In genomic region chr1:212699839-212700596, GRCh38 we compare ENCODE assay signal across 8 cellular contexts. TPM values are rescaled to one million over a fixed set of nuclear protein-coding genes. Genes with fewer than 3 reads are reported as not detected.
DNase-seq lines count a peak whose midpoint lies in the region; ATAC-seq and TF ChIP-seq lines count a peak whose summit lies in the region.

BATF3 (minus strand) TSS chr1:212699840; CDS start chr1:212699762, 78 bp downstream.

- H3K9me3 ChIP-seq in endodermal cell (ENCODE audit: control insufficient read depth, low read length) = no peaks in the 10 kb centered on the region
- H3K9me3 ChIP-seq in suprapubic skin = no peaks in the 10 kb centered on the region

- peaks cover 25% of the 10 kb centered on the region for H3K36me3 Mint-ChIP-seq in activated CD8-positive, alpha-beta T cell treated with anti-CD3 and anti-CD28 coated beads for 36 hours (ENCODE audit: low read depth)
- H3K36me3 Mint-ChIP-seq in endodermal cell (ENCODE audit: low read depth) = no peaks in the 10 kb centered on the region
- H3K36me3 Mint-ChIP-seq in naive B cell = no peaks in the 10 kb centered on the region

- H3K27ac ChIP-seq in endodermal cell (ENCODE audit: low read depth, low read length) (no peak within 1 kb of the TSS), suprapubic skin (peak within 1 kb of the TSS; percentile 76)

- TF ChIP-seq POLR2A in suprapubic skin (IDR thresholded peaks at IDR 0.05) = no peak

- peak within 1 kb of the TSS; percentile 92 for H3K27ac Mint-ChIP-seq in activated CD8-positive, alpha-beta T cell treated with anti-CD3 and anti-CD28 coated beads for 36 hours
- no peak within 1 kb of the TSS for H3K27ac Mint-ChIP-seq in endodermal cell
- peak within 1 kb of the TSS; percentile 3 to 83 (median 58) for H3K27ac Mint-ChIP-seq in naive B cell

- DNase-seq in AG09309 (ENCODE audit: low read depth) (no peak), HuH-7 (ENCODE audit: low spot score) (peak; percentile 39), endodermal cell (peak; percentile 75), naive B cell (peak; percentile 37), suprapubic skin (ENCODE audit: low spot score in 2 of 2) (peak; percentile 79 to 81), NCI-H128 (lab: John Stamatoyannopoulos, UW; ENCODE audit: unreplicated experiment) (no peak)
- DNase-seq in activated CD8-positive, alpha-beta T cell treated with anti-CD3 and anti-CD28 coated beads for 36 hours = peak; percentile 82

- H3K4me3 ChIP-seq in AG09309 (ENCODE audit: control insufficient read depth, low read depth, low read length) = peak within 1 kb of the TSS; percentile 61
- H3K4me3 ChIP-seq in endodermal cell (ENCODE audit: low read length) = peak within 1 kb of the TSS; percentile 75
- H3K4me3 ChIP-seq in suprapubic skin = peak within 1 kb of the TSS; percentile 72

- WGBS in endodermal cell (ENCODE audit: insufficient coverage in 1 of 2, insufficient read length in 1 of 2), 2 experiments = 0 to 1% methylated on average over 21 to 89 of the region's 89 CpGs
- 0% methylated on average over 44 of the region's 89 CpGs for WGBS in suprapubic skin

- intact Hi-C loops in activated CD8-positive, alpha-beta T cell treated with anti-CD3 and anti-CD28 coated beads for 36 hours (cut with micrococcal nuclease) = loop anchor here (5.0 kb wide), 2 partner anchors 52 to 82 kb away; no protein-coding TSS in a partner anchor

- TF ChIP-seq CTCF in AG09309 (IDR thresholded peaks at IDR 0.05; ENCODE audit: control insufficient read depth, insufficient read depth, low read depth, low read length, missing control alignments) (no peak), endodermal cell (conservative IDR thresholded peaks at IDR 0.05) (no peak), suprapubic skin (IDR thresholded peaks at IDR 0.05) (no peak)
- no peak for TF ChIP-seq CTCF in activated CD8-positive, alpha-beta T cell treated with anti-CD3 and anti-CD28 coated beads for 36 hours (IDR thresholded peaks at IDR 0.05)

- H3K27me3 ChIP-seq in endodermal cell (ENCODE audit: control insufficient read depth, insufficient read depth, low read length, poor library complexity, severe bottlenecking) (peaks cover 62% of the 10 kb centered on the region), suprapubic skin (peaks cover 9% of the 10 kb centered on the region)

- H3K9me3 Mint-ChIP-seq in activated CD8-positive, alpha-beta T cell treated with anti-CD3 and anti-CD28 coated beads for 36 hours = no peaks in the 10 kb centered on the region
- H3K9me3 Mint-ChIP-seq in endodermal cell (no peaks in the 10 kb centered on the region), naive B cell (no peaks in the 10 kb centered on the region)

- H3K36me3 ChIP-seq in endodermal cell (ENCODE audit: control insufficient read depth, insufficient read depth, low read length) (no peaks in the 10 kb centered on the region), suprapubic skin (no peaks in the 10 kb centered on the region)

- CTCF ChIA-PET in activated CD8-positive, alpha-beta T cell treated with anti-CD3 and anti-CD28 coated beads for 36 hours (lab: Charles Lee) = interaction anchor here (0.9 to 3.7 kb wide), 14 partner anchors 16 to 222 kb away, joined by 3 to 27 read pairs (median 8); no protein-coding TSS in a partner anchor

- H3K4me3 Mint-ChIP-seq in activated CD8-positive, alpha-beta T cell treated with anti-CD3 and anti-CD28 coated beads for 36 hours = peak within 1 kb of the TSS; percentile 79
- H3K4me3 Mint-ChIP-seq in endodermal cell = peak within 1 kb of the TSS; percentile 62
- H3K4me3 Mint-ChIP-seq in naive B cell = peak within 1 kb of the TSS; percentile 83 to 93 (median 90)

- H3K9ac ChIP-seq in endodermal cell (ENCODE audit: extremely low read depth, low read length, poor library complexity, severe bottlenecking) = no peak within 1 kb of the TSS

- POLR2A ChIA-PET in activated CD8-positive, alpha-beta T cell treated with anti-CD3 and anti-CD28 coated beads for 36 hours (lab: Charles Lee) = interaction anchor here (1.2 to 2.1 kb wide), 3 partner anchors 21 to 50 kb away, joined by 4 to 6 read pairs (median 5); no protein-coding TSS in a partner anchor

- TF ChIP-seq EP300 in suprapubic skin (IDR thresholded peaks at IDR 0.05) = no peak

- ATAC-seq in GM19351 (IDR thresholded peaks at IDR 0.05; ENCODE audit: unreplicated experiment) = peak; percentile 26
- peak; percentile 55 for ATAC-seq in activated CD8-positive, alpha-beta T cell treated with anti-CD3 and anti-CD28 coated beads for 36 hours
- ATAC-seq in naive B cell (ENCODE audit: low read depth in 2 of 2) = peak; percentile 42 to 52

- H3K4me1 Mint-ChIP-seq in activated CD8-positive, alpha-beta T cell treated with anti-CD3 and anti-CD28 coated beads for 36 hours (ENCODE audit: low read depth) = peaks cover 63% of the 10 kb centered on the region
- peaks cover 16% of the 10 kb centered on the region for H3K4me1 Mint-ChIP-seq in endodermal cell
- H3K4me1 Mint-ChIP-seq in naive B cell = peaks cover 33 to 49% (median 33%) of the 10 kb centered on the region in 3 donors

- no peaks in the 10 kb centered on the region for H3K4me1 ChIP-seq in endodermal cell (ENCODE audit: control insufficient read depth, insufficient read depth, low read length)
- peaks cover 26% of the 10 kb centered on the region for H3K4me1 ChIP-seq in suprapubic skin

- H3K27me3 Mint-ChIP-seq in activated CD8-positive, alpha-beta T cell treated with anti-CD3 and anti-CD28 coated beads for 36 hours = peaks cover 1% of the 10 kb centered on the region
- H3K27me3 Mint-ChIP-seq in endodermal cell (ENCODE audit: insufficient read depth) (peaks cover 76% of the 10 kb centered on the region), naive B cell (peaks cover 12 to 18% (median 12%) of the 10 kb centered on the region in 3 donors)

RNA-seq across cellular contexts. Expression of gene BATF3, which starts in this region (rescaled TPM):
- total RNA-seq in activated CD8-positive, alpha-beta T cell treated with anti-CD3 and anti-CD28 coated beads for 36 hours = 10 to 100 TPM; 52.6 to 61.3 TPM
- total RNA-seq in endodermal cell (1 to 10 TPM; 1.5 to 4.0 TPM), suprapubic skin (under 1 TPM in 1 of 4 donors, not detected in 3; 0.25 TPM)
- polyA plus RNA-seq in endodermal cell (2013, experiment 1 of 2) = 1.1 TPM
- polyA plus RNA-seq in endodermal cell (2013, experiment 2 of 2) = 0.70 TPM
- polyA plus RNA-seq in naive B cell (ENCODE audit: low read depth in 6 of 6) = not detected

Comparison
In these comparisons a context has a peak if more than half of its experiments do, and no peak if none do; other contexts are left out.
1. RNA of gene BATF3 (total RNA-seq): 52.6 to 61.3 TPM in activated CD8-positive, alpha-beta T cell treated with anti-CD3 and anti-CD28 coated beads for 36 hours; 1.5 to 4.0 TPM in endodermal cell and 0.25 TPM in suprapubic skin; every median in the first group is over 10 times any median in the second.
2. Peak in DNase-seq and ATAC-seq in naive B cell; RNA of the gene not detected or under 1 TPM.
3. Peak in DNase-seq, H3K4me3 ChIP-seq and H3K27ac ChIP-seq in suprapubic skin; RNA of the gene not detected or under 1 TPM.
4. DNase-seq: peak in HuH-7 (single experiment), activated CD8-positive, alpha-beta T cell treated with anti-CD3 and anti-CD28 coated beads for 36 hours (single experiment) and endodermal cell (single experiment); none in AG09309 (single experiment) and NCI-H128 (single experiment).
5. Peak in every context shown above with its lines, with median percentiles within 50 percentile points of each other: H3K4me3 ChIP-seq, ATAC-seq and H3K4me3 Mint-ChIP-seq.